In the genomic region with DNA sequence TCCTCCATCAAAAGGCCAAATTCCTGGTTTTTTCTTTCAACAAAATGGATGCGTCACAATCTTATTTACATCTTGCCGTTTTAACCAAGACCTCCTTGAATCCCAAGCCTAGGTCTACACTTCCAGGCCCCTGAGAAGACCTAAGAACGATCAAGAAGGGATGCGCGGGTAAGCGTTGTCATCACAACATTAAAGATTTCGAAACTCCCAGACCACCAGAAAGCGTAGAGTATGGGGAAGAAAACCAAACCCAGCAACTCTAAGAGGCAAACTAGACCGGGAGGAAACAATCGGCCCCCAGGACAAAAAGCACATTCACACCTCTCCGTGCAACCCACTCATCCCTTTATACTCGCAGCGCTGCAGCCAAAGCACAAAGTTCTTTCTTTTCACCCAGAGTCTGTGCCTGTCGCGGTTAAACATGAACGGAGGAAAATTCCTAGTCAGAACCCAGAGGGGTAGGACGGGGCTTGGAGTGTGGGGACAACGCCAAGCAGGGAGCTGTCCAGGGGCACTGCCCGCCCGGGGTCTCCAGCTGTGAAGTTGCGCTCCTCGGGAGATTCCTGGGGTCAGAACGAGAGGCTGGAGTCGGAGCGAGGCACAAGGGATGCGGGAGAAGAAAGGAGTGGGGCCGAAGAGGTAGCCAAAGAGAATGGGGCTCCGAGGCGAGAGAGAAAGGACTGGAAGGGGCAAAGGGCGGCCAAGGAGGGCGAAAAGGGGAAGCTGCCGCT, we compare ENCODE assay signal across 8 cellular contexts. TPM values are rescaled to one million over a fixed set of nuclear protein-coding genes. Genes with fewer than 3 reads are reported as not detected.
DNase-seq lines count a peak whose midpoint lies in the region; ATAC-seq and TF ChIP-seq lines count a peak whose summit lies in the region.

No MANE protein-coding gene starts in this region.

- WGBS in gastroesophageal sphincter (ENCODE audit: low coverage in 1 of 2), 2 donors = 0% methylated on average over 18 to 21 of the region's 32 CpGs
- WGBS in ovary, 3 donors = 0 to 1% (median 0%) methylated on average over 32 of the region's 32 CpGs

- H3K36me3 ChIP-seq in gastroesophageal sphincter (peaks cover 0 to 16% of the 10 kb centered on the region in 2 donors), ovary (no peaks in the 10 kb centered on the region)

- H3K4me3 Mint-ChIP-seq in activated CD8-positive, alpha-beta T cell treated with anti-CD3 and anti-CD28 coated beads for 36 hours = peak overlapping the region; percentile 92

- no peaks in the 10 kb centered on the region for H3K9me3 Mint-ChIP-seq in activated CD8-positive, alpha-beta T cell treated with anti-CD3 and anti-CD28 coated beads for 36 hours

- TF ChIP-seq CTCF in activated CD8-positive, alpha-beta T cell treated with anti-CD3 and anti-CD28 coated beads for 36 hours (IDR thresholded peaks at IDR 0.05) = no peak
- TF ChIP-seq CTCF in gastroesophageal sphincter (IDR thresholded peaks at IDR 0.05) = no peak
- TF ChIP-seq CTCF in ovary (IDR thresholded peaks at IDR 0.05) = no peak

- CTCF ChIA-PET in activated CD8-positive, alpha-beta T cell treated with anti-CD3 and anti-CD28 coated beads for 36 hours (lab: Charles Lee) = interaction anchor here (1.2 to 4.1 kb wide), 4 partner anchors 8 to 100 kb away, joined by 4 to 23 read pairs (median 9); a partner anchor contains a TSS

- H3K27me3 Mint-ChIP-seq in activated CD8-positive, alpha-beta T cell treated with anti-CD3 and anti-CD28 coated beads for 36 hours = no peaks in the 10 kb centered on the region

- H3K27ac ChIP-seq in gastroesophageal sphincter = peak overlapping the region; percentile 91 to 100 (median 98)
- H3K27ac ChIP-seq in ovary = peak overlapping the region; percentile 86 to 87

- H3K4me3 ChIP-seq in GM08714 (ENCODE audit: low read length) (peak overlapping the region; percentile 83), gastroesophageal sphincter (peak overlapping the region; percentile 67 to 97), ovary (peak overlapping the region; percentile 70)

- no peak for TF ChIP-seq POLR2A in gastroesophageal sphincter (IDR thresholded peaks at IDR 0.05)
- no peak for TF ChIP-seq POLR2A in ovary (IDR thresholded peaks at IDR 0.05)

- peaks cover 11% of the 10 kb centered on the region for H3K36me3 Mint-ChIP-seq in activated CD8-positive, alpha-beta T cell treated with anti-CD3 and anti-CD28 coated beads for 36 hours (ENCODE audit: low read depth)

- peak overlapping the region; percentile 92 for H3K27ac Mint-ChIP-seq in activated CD8-positive, alpha-beta T cell treated with anti-CD3 and anti-CD28 coated beads for 36 hours

- DNase-seq in activated CD8-positive, alpha-beta T cell treated with anti-CD3 and anti-CD28 coated beads for 36 hours = peak; percentile 39
- DNase-seq in ovary (no peak), NCI-H345 treated with DMSO at 0.1 percent for 48 hours (lab: John Stamatoyannopoulos, UW; ENCODE audit: unreplicated experiment) (no peak), midbrain (lab: John Stamatoyannopoulos, UW) (no peak), superior temporal gyrus (ENCODE audit: extremely low spot score) (no peak)

- H3K27me3 ChIP-seq in gastroesophageal sphincter (no peaks in the 10 kb centered on the region), ovary (no peaks in the 10 kb centered on the region)

- TF ChIP-seq EP300 in gastroesophageal sphincter (IDR thresholded peaks at IDR 0.05) = no peak
- TF ChIP-seq EP300 in ovary (IDR thresholded peaks at IDR 0.05) = no peak

- POLR2A ChIA-PET in activated CD8-positive, alpha-beta T cell treated with anti-CD3 and anti-CD28 coated beads for 36 hours (lab: Charles Lee) = interaction anchor here (0.8 to 1.0 kb wide), 2 partner anchors 9 to 439 kb away, joined by 3 to 4 read pairs; no protein-coding TSS in a partner anchor

- no peaks in the 10 kb centered on the region for H3K9me3 ChIP-seq in gastroesophageal sphincter
- no peaks in the 10 kb centered on the region for H3K9me3 ChIP-seq in ovary

- peak; percentile 2 for ATAC-seq in HG03196 (IDR thresholded peaks at IDR 0.05; ENCODE audit: unreplicated experiment)
- no peak for ATAC-seq in activated CD8-positive, alpha-beta T cell treated with anti-CD3 and anti-CD28 coated beads for 36 hours
- ATAC-seq in gastroesophageal sphincter = no peak

- intact Hi-C loops in activated CD8-positive, alpha-beta T cell treated with anti-CD3 and anti-CD28 coated beads for 36 hours (cut with micrococcal nuclease) = loop anchor here (10.0 kb wide), 1 partner anchor 255 kb away; no protein-coding TSS in a partner anchor
- intact Hi-C loops in ovary (cut with DNase I) = loop anchor here in 3 of 4 donors (5.0 to 10.0 kb wide), 4 partner anchors 102 to 405 kb away; a partner anchor contains a TSS

- H3K4me1 ChIP-seq in gastroesophageal sphincter (peaks cover under 1 to 75% (median 8%) of the 10 kb centered on the region in 3 donors), ovary (ENCODE audit: insufficient read depth) (peaks cover 1% of the 10 kb centered on the region)

- peaks cover 43% of the 10 kb centered on the region for H3K4me1 Mint-ChIP-seq in activated CD8-positive, alpha-beta T cell treated with anti-CD3 and anti-CD28 coated beads for 36 hours (ENCODE audit: low read depth)

RNA-seq across cellular contexts. Expression of a gene that starts 0.7 kb away (rescaled TPM):
- total RNA-seq in activated CD8-positive, alpha-beta T cell treated with anti-CD3 and anti-CD28 coated beads for 36 hours = 10 to 100 TPM; 20.9 to 23.3 TPM
- total RNA-seq in gastroesophageal sphincter (10 to 100 TPM; 47.6 to 97.3 (median 70.3) TPM), ovary (10 to 100 TPM; 27.7 to 40.1 (median 37.2) TPM)
- 10 to 100 TPM; 39.6 to 55.3 TPM for polyA plus RNA-seq in ovary

RNA-seq across cellular contexts. Expression of a gene that starts 22.9 kb away (rescaled TPM):
- total RNA-seq in activated CD8-positive, alpha-beta T cell treated with anti-CD3 and anti-CD28 coated beads for 36 hours = under 1 TPM; 0.47 to 0.54 TPM
- total RNA-seq in gastroesophageal sphincter = 100 to 1,000 TPM; 173 to 442 (median 242) TPM
- total RNA-seq in ovary = 10 to 100 TPM in 1 of 7 donors, 1 to 10 TPM in 5, under 1 TPM in 1; 0.48 to 27.4 (median 3.0) TPM
- polyA plus RNA-seq in ovary = 1 to 10 TPM; 2.9 to 7.5 TPM

RNA-seq across cellular contexts. Expression of a gene that starts 37.3 kb away (rescaled TPM):
- under 1 TPM in 1 of 2 experiments, not detected in 1; 0.18 TPM for total RNA-seq in activated CD8-positive, alpha-beta T cell treated with anti-CD3 and anti-CD28 coated beads for 36 hours
- total RNA-seq in gastroesophageal sphincter = under 1 TPM in 1 of 4 donors, not detected in 3; 0.67 TPM
- 1 to 10 TPM; 1.3 to 3.3 (median 1.7) TPM for total RNA-seq in ovary
- polyA plus RNA-seq in ovary = 1 to 10 TPM in 1 of 2 donors, under 1 TPM in 1; 0.72 to 1.6 TPM

Comparison
In these comparisons a context has a peak if more than half of its experiments do, and no peak if none do; other contexts are left out.
1. RNA of a gene that starts 22.9 kb away (total RNA-seq): 173 to 442 TPM in gastroesophageal sphincter; 0.48 to 27.4 TPM in ovary and 0.47 to 0.54 TPM in activated CD8-positive, alpha-beta T cell treated with anti-CD3 and anti-CD28 coated beads for 36 hours; every median in the first group is over 4 times any median in the second.
2. Peak in every context shown above with its lines, with median percentiles within 50 percentile points of each other: H3K4me3 ChIP-seq.